ENCODE assay signal across 8 cellular contexts in the genomic region with DNA sequence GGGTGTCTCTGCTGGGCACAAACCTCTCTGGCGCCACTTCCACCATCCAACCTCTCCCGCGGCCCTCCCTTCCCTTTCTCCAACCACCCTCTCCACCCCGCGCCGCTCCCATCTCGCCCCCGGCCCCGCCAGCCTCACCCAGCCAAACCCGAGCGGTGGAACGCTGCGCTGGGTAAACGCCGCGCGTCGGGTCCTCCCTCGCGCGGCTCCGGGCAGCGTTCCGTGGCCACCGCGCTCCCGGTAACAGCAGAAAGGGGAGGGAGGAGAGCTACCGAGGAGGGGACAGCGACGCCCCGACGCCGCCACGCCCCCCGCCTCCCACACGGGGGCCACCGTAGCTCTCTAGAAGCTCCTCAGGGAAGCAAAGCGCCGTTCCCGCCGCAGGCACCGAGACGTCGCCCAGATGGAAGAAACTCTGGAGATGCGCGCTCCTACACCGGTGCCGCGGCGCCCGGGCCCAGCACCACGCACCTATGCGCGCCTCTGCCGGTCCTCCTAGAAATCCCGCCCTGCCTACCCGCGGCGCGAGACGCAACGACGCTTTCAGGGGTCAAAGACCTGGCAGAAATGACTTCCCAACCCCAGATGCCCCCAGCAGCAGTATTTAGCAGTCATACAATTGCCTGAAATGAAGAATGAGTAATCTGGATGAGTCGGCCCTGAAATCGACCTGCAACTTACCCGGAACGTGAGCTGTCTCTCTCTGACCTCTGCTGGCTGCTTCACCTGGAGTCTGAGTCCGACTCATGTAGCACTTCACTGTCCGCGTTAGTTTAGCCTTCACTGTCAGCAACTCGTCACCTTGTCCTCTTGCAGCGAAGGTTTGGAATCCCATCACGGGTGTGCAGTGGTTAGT. TPM values are rescaled to one million over a fixed set of nuclear protein-coding genes. Genes with fewer than 3 reads are reported as not detected.
DNase-seq lines count a peak whose midpoint lies in the region; ATAC-seq, FAIRE-seq and TF ChIP-seq lines count a peak whose summit lies in the region.

A gene with protein sequence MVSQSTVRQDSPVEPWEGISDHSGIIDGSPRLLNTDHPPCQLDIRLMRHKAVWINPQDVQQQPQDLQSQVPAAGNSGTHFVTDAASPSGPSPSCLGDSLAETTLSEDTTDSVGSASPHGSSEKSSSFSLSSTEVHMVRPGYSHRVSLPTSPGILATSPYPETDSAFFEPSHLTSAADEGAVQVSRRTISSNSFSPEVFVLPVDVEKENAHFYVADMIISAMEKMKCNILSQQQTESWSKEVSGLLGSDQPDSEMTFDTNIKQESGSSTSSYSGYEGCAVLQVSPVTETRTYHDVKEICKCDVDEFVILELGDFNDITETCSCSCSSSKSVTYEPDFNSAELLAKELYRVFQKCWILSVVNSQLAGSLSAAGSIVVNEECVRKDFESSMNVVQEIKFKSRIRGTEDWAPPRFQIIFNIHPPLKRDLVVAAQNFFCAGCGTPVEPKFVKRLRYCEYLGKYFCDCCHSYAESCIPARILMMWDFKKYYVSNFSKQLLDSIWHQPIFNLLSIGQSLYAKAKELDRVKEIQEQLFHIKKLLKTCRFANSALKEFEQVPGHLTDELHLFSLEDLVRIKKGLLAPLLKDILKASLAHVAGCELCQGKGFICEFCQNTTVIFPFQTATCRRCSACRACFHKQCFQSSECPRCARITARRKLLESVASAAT (minus strand): TSS at position 257 of the 856 bp plus-strand sequence. CDS start 14,777 bp downstream, outside the sequence.

- H3K27ac ChIP-seq in small intestine (ENCODE audit: low read depth in 1 of 2, low read length in 1 of 2) = peak within 1 kb of the TSS in 1 of 2 donors; percentile 0

- H3K9me3 ChIP-seq in small intestine (ENCODE audit: control insufficient read depth, low read depth) = no peaks in the 10 kb centered on the region

- peak; percentile 22 for DNase-seq in EL
- no peak for DNase-seq in HFF-Myc (ENCODE audit: extremely low read depth, low read depth)
- DNase-seq in NOMO-1 treated with dmso at 0.1 percent for 144 hours (lab: John Stamatoyannopoulos, UW; ENCODE audit: unreplicated experiment) = peak; percentile 73
- DNase-seq in astrocyte of the spinal cord (ENCODE audit: low read depth, low spot score) = peak; percentile 38
- DNase-seq in iPS-NIHi11 (ENCODE audit: low spot score) = peak; percentile 80
- peak; percentile 44 for DNase-seq in small intestine
- no peak for DNase-seq in activated gamma-delta T cell (lab: John Stamatoyannopoulos, UW)

- peaks cover 3 to 4% of the 10 kb centered on the region in 2 donors for H3K4me1 ChIP-seq in small intestine (ENCODE audit: control insufficient read depth in 2 of 2, insufficient read depth in 1 of 2, low read depth in 1 of 2, low read length in 1 of 2)

- WGBS in small intestine, 3 donors = 2 to 4% (median 2%) methylated on average over 48 to 73 of the region's 73 CpGs

- in situ Hi-C loops in astrocyte of the spinal cord (cut with HindIII; ENCODE audit: low sequenced_read_pairs) = no loop called here

- peaks cover 5 to 8% of the 10 kb centered on the region in 2 donors for H3K27me3 ChIP-seq in small intestine (ENCODE audit: control insufficient read depth in 2 of 2, insufficient read depth in 2 of 2, low read length in 2 of 2)

- peak within 1 kb of the TSS; percentile 19 for H3K4me3 ChIP-seq in HFF-Myc (replicated peaks; ENCODE audit: low read depth, low read length)
- H3K4me3 ChIP-seq in astrocyte of the spinal cord (ENCODE audit: low read depth, low read length) = peak within 1 kb of the TSS; percentile 36
- H3K4me3 ChIP-seq in small intestine (ENCODE audit: low read depth in 1 of 2, low read length in 2 of 2) = peak within 1 kb of the TSS; percentile 50 to 58

- FAIRE-seq in small intestine (lab: Jason Lieb, UNC) = no peak

- no peaks in the 10 kb centered on the region for H3K36me3 ChIP-seq in small intestine (ENCODE audit: control insufficient read depth in 2 of 2, insufficient read depth in 2 of 2, low read length in 2 of 2)

- ATAC-seq in GM21528 (IDR thresholded peaks at IDR 0.05; ENCODE audit: low FRiP score, unreplicated experiment) = no peak

- TF ChIP-seq CTCF in HFF-Myc (IDR thresholded peaks at IDR 0.05; ENCODE audit: low read depth, low read length, missing control alignments) = no peak
- TF ChIP-seq CTCF in astrocyte of the spinal cord (IDR thresholded peaks at IDR 0.05; ENCODE audit: low read depth, low read length) = no peak

RNA-seq across cellular contexts. Expression of the gene that starts here (rescaled TPM):
- 1 to 10 TPM in 2 of 3 donors, under 1 TPM in 1; 0.67 to 6.2 (median 4.1) TPM for polyA plus RNA-seq in small intestine

Comparison
In these comparisons a context has a peak if more than half of its experiments do, and no peak if none do; other contexts are left out.
1. DNase-seq: peak in EL (single experiment), NOMO-1 treated with dmso at 0.1 percent for 144 hours (single experiment), astrocyte of the spinal cord (single experiment), iPS-NIHi11 (single experiment) and small intestine (single experiment); none in HFF-Myc (single experiment) and activated gamma-delta T cell (single experiment).
2. Peak in every context shown above with its lines, with median percentiles within 50 percentile points of each other: H3K4me3 ChIP-seq.